ENCODE assay signal across 24 cellular contexts in the genomic region with DNA sequence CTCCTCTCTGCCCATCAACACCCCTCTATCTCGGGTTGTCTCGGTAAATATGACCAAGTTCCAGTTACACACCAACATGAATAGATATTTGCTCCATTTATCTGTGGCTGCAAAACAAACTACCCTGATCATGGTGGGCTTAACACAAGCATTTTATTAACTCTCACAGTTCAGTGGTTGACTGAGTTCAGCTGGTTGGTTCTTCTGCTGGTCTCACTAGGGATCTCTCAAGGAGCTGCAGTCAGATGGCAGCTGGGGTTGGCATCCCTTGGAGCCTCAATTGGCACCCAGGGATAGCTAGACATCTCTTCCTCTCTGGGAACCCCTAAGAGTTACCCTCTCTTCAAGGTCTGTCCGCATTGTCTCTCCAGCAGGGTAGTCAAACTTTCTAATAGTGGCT. TPM values are rescaled to one million over a fixed set of nuclear protein-coding genes. Genes with fewer than 3 reads are reported as not detected.
DNase-seq lines count a peak whose midpoint lies in the region; ATAC-seq, FAIRE-seq and TF ChIP-seq lines count a peak whose summit lies in the region.
"Had no signal": no experiment of that assay in that cellular context is flagged by ENCODE, and none has a peak within 500 bp of the region (broad histone marks: within the 10 kb centered on the region; RNA-seq: fewer than 3 reads in every experiment).

No MANE protein-coding gene starts in this region.

- H3K79me2 ChIP-seq in HepG2 (ENCODE audit: insufficient read depth, low read length): no peaks in the 10 kb centered on the region
- no peaks in the 10 kb centered on the region for H3K79me2 ChIP-seq in GM23338 (replicated peaks; ENCODE audit: insufficient read depth)

- no peaks in the 10 kb centered on the region for H4K20me1 ChIP-seq in HepG2 (ENCODE audit: insufficient read depth, low read length)
- H4K20me1 ChIP-seq in GM23338 (replicated peaks; ENCODE audit: insufficient read depth): no peaks in the 10 kb centered on the region
- H4K20me1 ChIP-seq: BLaER1 had no signal

- H2AFZ ChIP-seq in HepG2 (ENCODE audit: low read length) (no peak overlapping the region), GM23338 (no peak overlapping the region)

- H3K4me1 Mint-ChIP-seq in CD14-positive monocyte (peaks cover 20% of the 10 kb centered on the region), GM23338 (peaks cover 16% of the 10 kb centered on the region), Caco-2 (ENCODE audit: low read depth, unreplicated experiment) (no peaks in the 10 kb centered on the region)

- peaks cover 78 to 83% of the 10 kb centered on the region in 2 donors for H3K36me3 Mint-ChIP-seq in CD14-positive monocyte
- H3K36me3 Mint-ChIP-seq in GM23338 (ENCODE audit: low read depth): no peaks in the 10 kb centered on the region; the same call in 2 of the 3 replicates
- no peaks in the 10 kb centered on the region for H3K36me3 Mint-ChIP-seq in Caco-2 (ENCODE audit: insufficient read depth, unreplicated experiment)

- H3K27ac Mint-ChIP-seq in CD14-positive monocyte: peak overlapping the region in 5 of 7 donors; percentile 3 to 88 (median 35)
- no peak overlapping the region for H3K27ac Mint-ChIP-seq in GM23338
- no peak overlapping the region for H3K27ac Mint-ChIP-seq in Caco-2 (ENCODE audit: unreplicated experiment)
- H3K27ac Mint-ChIP-seq: CD4-positive, alpha-beta T cell; CD8-positive, alpha-beta T cell had no signal

- TF ChIP-seq CTCF in HepG2 (CRISPR knock-in tag; IDR thresholded peaks at IDR 0.05): no peak
- TF ChIP-seq CTCF in right lobe of liver (IDR thresholded peaks at IDR 0.05): no peak
- TF ChIP-seq CTCF in CD14-positive monocyte (IDR thresholded peaks at IDR 0.05): no peak
- no peak for TF ChIP-seq CTCF in GM23338 (conservative IDR thresholded peaks at IDR 0.05; ENCODE audit: low read depth in 2 of 2)
- no peak for TF ChIP-seq CTCF in Caco-2 (IDR thresholded peaks at IDR 0.05; ENCODE audit: insufficient read depth in 1 of 2, low read depth in 1 of 2, low read length in 1 of 2, severe bottlenecking in 1 of 2, unreplicated experiment in 1 of 2)

- no peak for TF ChIP-seq RAD21 in HepG2 (CRISPR knock-in tag; IDR thresholded peaks at IDR 0.05)

- TF ChIP-seq POLR2A in HepG2 (IDR thresholded peaks at IDR 0.05; ENCODE audit: insufficient read depth in 1 of 2, low read depth in 2 of 2, low read length in 2 of 2) (no peak), right lobe of liver (IDR thresholded peaks at IDR 0.05) (no peak)

- BruUV-seq in HepG2 (replicated peaks; lab: Mats Ljungman, UMichigan): no TSS peak
- BruUV-seq in Caco-2 (replicated peaks; lab: Mats Ljungman, UMichigan): no TSS peak

- POLR2A ChIA-PET in HepG2 (lab: Yijun Ruan, JAX) (no interaction called here), Caco-2 (lab: Charles Lee) (interaction anchor here (0.9 kb wide), 1 partner anchor 561 kb away, joined by 3 read pairs; no protein-coding TSS in a partner anchor)

- H3K9ac ChIP-seq in HepG2 (ENCODE audit: insufficient read depth, low read depth, low read length): no peak overlapping the region
- H3K9ac ChIP-seq: BLaER1 had no signal

- H3K4me2 ChIP-seq in HepG2 (ENCODE audit: low read depth, low read length) (no peak overlapping the region), GM23338 (no peak overlapping the region)
- H3K4me2 ChIP-seq: BLaER1 had no signal

- no peak for DNase-seq in HepG2 (ENCODE audit: low spot score)
- DNase-seq in right lobe of liver: no peak
- no peak for DNase-seq in CD14-positive monocyte (ENCODE audit: low spot score)
- DNase-seq in GM23338 (ENCODE audit: low spot score): no peak
- no peak for DNase-seq in Caco-2
- DNase-seq in activated CD4-positive, alpha-beta T cell treated with anti-CD3 and anti-CD28 coated beads, Interleukin-2, amount 50 U/mL, for 48 hours: no peak
- DNase-seq: 8988T; ACHN; BE2C; C1 segment of cervical spinal cord; CD4-positive, alpha-beta T cell; CD8-positive, alpha-beta T cell; DMS 273 treated with DMSO at 0.1 percent for 48 hours; DMS153; DMS53; DMS79; DND-41; EL; GDM1 had no signal

- H3K4me3 ChIP-seq in HepG2 (replicated peaks in 1 of 3; ENCODE audit: insufficient read depth in 1 of 3, low read depth in 2 of 3, low read length in 3 of 3) (no peak overlapping the region), right lobe of liver (no peak overlapping the region), GM23338 (no peak overlapping the region), Caco-2 (ENCODE audit: low read depth, low read length) (no peak overlapping the region)
- H3K4me3 ChIP-seq: BLaER1, GM12878 had no signal

- H3K27ac ChIP-seq in HepG2 (ENCODE audit: extremely low read length, insufficient read depth, low read length) (no peak overlapping the region), right lobe of liver (no peak overlapping the region), GM23338 (ENCODE audit: low read depth) (no peak overlapping the region)
- H3K27ac ChIP-seq: BLaER1 had no signal

- in situ Hi-C loops in HepG2 (cut with HindIII; ENCODE audit: extremely low pct_ligation_motif_present, low pct_unique_long_range_greater_than_20kb): no loop called here

- H3K27me3 Mint-ChIP-seq in CD14-positive monocyte (ENCODE audit: low read depth in 3 of 3) (peaks cover 0 to 3% (median 0%) of the 10 kb centered on the region in 3 donors), GM23338 (ENCODE audit: insufficient read depth, low read depth, poor library complexity) (peaks cover 9% of the 10 kb centered on the region), Caco-2 (ENCODE audit: insufficient read depth, unreplicated experiment) (no peaks in the 10 kb centered on the region)
- H3K27me3 Mint-ChIP-seq: CD4-positive, alpha-beta T cell had no signal

- H3K9me2 ChIP-seq in GM23338 (ENCODE audit: insufficient read depth): no peaks in the 10 kb centered on the region

- H3K9me3 Mint-ChIP-seq in CD14-positive monocyte (peaks cover 6 to 16% (median 10%) of the 10 kb centered on the region in 7 donors), GM23338 (0 out of 3 replicates have a peak, but pooled peaks cover 4% of the 10 kb centered on the region), Caco-2 (ENCODE audit: unreplicated experiment) (peaks cover 16% of the 10 kb centered on the region)
- H3K9me3 Mint-ChIP-seq: CD4-positive, alpha-beta T cell had no signal

- H3K27me3 ChIP-seq in HepG2 (ENCODE audit: control insufficient read depth in 1 of 2, insufficient read depth in 2 of 2, low read length in 2 of 2): peaks cover 0 to 23% of the 10 kb centered on the region in 2 experiments; a peak in 3 of 5 replicates
- H3K27me3 ChIP-seq in right lobe of liver: no peaks in the 10 kb centered on the region
- no peaks in the 10 kb centered on the region for H3K27me3 ChIP-seq in GM23338 (ENCODE audit: insufficient read depth)
- no peaks in the 10 kb centered on the region for H3K27me3 ChIP-seq in Caco-2 (replicated peaks; ENCODE audit: control insufficient read depth, insufficient read depth, low read length)
- H3K27me3 ChIP-seq: BE2C, BLaER1 had no signal

- intact Hi-C loops in HepG2 (cut with micrococcal nuclease; ENCODE audit: unreplicated experiment): no loop called here
- intact Hi-C loops in right lobe of liver (cut with DNase I): no loop called here
- intact Hi-C loops in CD14-positive monocyte (cut with micrococcal nuclease): loop anchor here in 1 of 2 donors (5.0 kb wide), 1 partner anchor 46 kb away; no protein-coding TSS in a partner anchor
- intact Hi-C loops in Caco-2 (cut with micrococcal nuclease; ENCODE audit: unreplicated experiment): no loop called here

- CTCF ChIA-PET in HepG2 (lab: Yijun Ruan, JAX; ENCODE audit: low intra/inter-chr PET ratio, low total read pairs) (no interaction called here), Caco-2 (lab: Charles Lee) (no interaction called here)

- FAIRE-seq in HepG2 (lab: Jason Lieb, UNC): no peak
- FAIRE-seq: A204.1, GM12878, GM12892 had no signal

- no peak for TF ChIP-seq EP300 in HepG2 (IDR thresholded peaks at IDR 0.05; ENCODE audit: low read depth in 2 of 2, low read length in 2 of 2)
- no peak for TF ChIP-seq EP300 in HepG2 (CRISPR knock-in tag; IDR thresholded peaks at IDR 0.05; ENCODE audit: borderline replicate concordance)

- H3K4me3 Mint-ChIP-seq in CD14-positive monocyte (no peak overlapping the region), GM23338 (no peak overlapping the region), Caco-2 (ENCODE audit: unreplicated experiment) (no peak overlapping the region)
- H3K4me3 Mint-ChIP-seq: CD4-positive, alpha-beta T cell; CD8-positive, alpha-beta T cell had no signal

- 46% methylated on average over 3 of the region's 3 CpGs for WGBS in HepG2 (ENCODE audit: low lambda C conversion rate)
- WGBS in right lobe of liver (ENCODE audit: insufficient coverage, low coverage, low lambda C conversion rate, missing lambda C conversion rate): 85% methylated on average over 3 of the region's 3 CpGs

- H3K4me1 ChIP-seq in HepG2 (ENCODE audit: insufficient read depth, low read length): no peaks in the 10 kb centered on the region
- H3K4me1 ChIP-seq in right lobe of liver: no peaks in the 10 kb centered on the region
- H3K4me1 ChIP-seq in GM23338 (ENCODE audit: insufficient read depth): no peaks in the 10 kb centered on the region
- H3K4me1 ChIP-seq in Caco-2: no peaks in the 10 kb centered on the region
- H3K4me1 ChIP-seq: BE2C, BLaER1 had no signal

- no peaks in the 10 kb centered on the region for H3F3A ChIP-seq in GM23338 (replicated peaks; ENCODE audit: low read depth)

- ATAC-seq in HepG2: no peak
- no peak for ATAC-seq in right lobe of liver
- no peak for ATAC-seq in GM23338
- ATAC-seq: CD8-positive, alpha-beta T cell; GM12878 had no signal

- H3K9me3 ChIP-seq in HepG2 (ENCODE audit: low read length) (no peaks in the 10 kb centered on the region), right lobe of liver (no peaks in the 10 kb centered on the region), Caco-2 (0 out of 2 replicates have a peak, but pooled peaks cover 9% of the 10 kb centered on the region)
- H3K9me3 ChIP-seq: BE2C had no signal

- H3K36me3 ChIP-seq in HepG2 (replicated peaks in 1 of 2; ENCODE audit: control insufficient read depth in 1 of 2, insufficient read depth in 2 of 2, low read length in 2 of 2) (no peaks in the 10 kb centered on the region), right lobe of liver (no peaks in the 10 kb centered on the region), GM23338 (ENCODE audit: insufficient read depth) (no peaks in the 10 kb centered on the region), Caco-2 (ENCODE audit: control insufficient read depth, insufficient read depth, low read length) (no peaks in the 10 kb centered on the region)
- H3K36me3 ChIP-seq: BE2C had no signal

RNA-seq across cellular contexts. Expression of a gene that starts 25.4 kb away (rescaled TPM):
- 0.13 TPM in 1 of 2 replicates, not detected in the other for total RNA-seq in HepG2 (2016; rRNA removed; fragmentation: Illumina TruSeq; extraction: Trizol)
- not detected in 2 replicates for total RNA-seq in HepG2 (2016; cell fraction: cytosol; rRNA removed; fragmentation: Illumina TruSeq; extraction: Trizol; ENCODE audit: low read depth)
- total RNA-seq in HepG2 (2016; cell fraction: insoluble cytoplasmic fraction; rRNA removed; fragmentation: Illumina TruSeq; extraction: Trizol): 0.03 TPM in 1 of 2 replicates, not detected in the other
- not detected in 2 replicates for total RNA-seq in HepG2 (2016; cell fraction: membrane; rRNA removed; fragmentation: Illumina TruSeq; extraction: Trizol)
- not detected in 2 replicates for total RNA-seq in HepG2 (2016; cell fraction: nucleus; rRNA removed; fragmentation: Illumina TruSeq; extraction: Trizol)
- 0.56 and 0.73 TPM in 2 replicates for polyA plus RNA-seq in HepG2 (2011; rRNA removed)
- 0.18 and 0.19 TPM in 2 replicates for polyA plus RNA-seq in HepG2 (2011; cell fraction: cytosol; rRNA removed)
- 1.1 and 1.7 TPM in 2 replicates for polyA plus RNA-seq in HepG2 (2011; cell fraction: nucleus; rRNA removed)
- polyA plus RNA-seq in HepG2 (2012): 0.76 and 1.1 TPM in 2 replicates
- polyA plus RNA-seq in HepG2 (2016; cell fraction: cytosol; fragmentation: Illumina TruSeq; extraction: Trizol; ENCODE audit: low read depth): not detected in 2 replicates
- not detected in 2 replicates for polyA plus RNA-seq in HepG2 (2016; cell fraction: insoluble cytoplasmic fraction; fragmentation: Illumina TruSeq; extraction: Trizol; ENCODE audit: low read depth)
- not detected in 2 replicates for polyA plus RNA-seq in HepG2 (2016; cell fraction: membrane; fragmentation: Illumina TruSeq; extraction: Trizol; ENCODE audit: low read depth)
- not detected in 2 replicates for polyA plus RNA-seq in HepG2 (2016; cell fraction: nucleus; fragmentation: Illumina TruSeq; extraction: Trizol; ENCODE audit: insufficient read depth, low read depth)
- polyA minus RNA-seq in HepG2 (2011; rRNA and poly(A)+ RNA removed; ENCODE audit: low replicate concordance): 0.38 TPM in 1 of 2 replicates, not detected in the other
- polyA minus RNA-seq in HepG2 (2011; cell fraction: cytosol; rRNA and poly(A)+ RNA removed): 0.40 TPM in 1 of 2 replicates, not detected in the other
- 0.64 and 1.9 TPM in 2 replicates for polyA minus RNA-seq in HepG2 (2011; cell fraction: nucleus; rRNA and poly(A)+ RNA removed)
- 10 to 100 TPM in 1 of 6 experiments, 1 to 10 TPM in 5; 2.5 to 11.4 (median 3.4) TPM for total RNA-seq in right lobe of liver
- 10 to 100 TPM; 12.3 to 20.5 TPM for polyA plus RNA-seq in CD14-positive monocyte
- 0.24 and 0.74 TPM in 2 replicates for total RNA-seq in GM23338 (2014; rRNA removed; shearing (Covaris generic))
- polyA plus RNA-seq in GM23338 (2016; fragmentation: Nextera tagmentation; extraction: Ambion mirVana): 0.43 and 0.48 TPM in 2 replicates
- total RNA-seq in Caco-2 (2022): not detected in 2 replicates
- total RNA-seq: G401 had no signal

RNA-seq across cellular contexts. Expression of a gene that starts 51.8 kb away (rescaled TPM):
- total RNA-seq in HepG2 (2016; rRNA removed; fragmentation: Illumina TruSeq; extraction: Trizol): 9.5 and 13.8 TPM in 2 replicates
- 10.0 and 12.3 TPM in 2 replicates for total RNA-seq in HepG2 (2016; cell fraction: cytosol; rRNA removed; fragmentation: Illumina TruSeq; extraction: Trizol; ENCODE audit: low read depth)
- 8.9 and 14.2 TPM in 2 replicates for total RNA-seq in HepG2 (2016; cell fraction: insoluble cytoplasmic fraction; rRNA removed; fragmentation: Illumina TruSeq; extraction: Trizol)
- total RNA-seq in HepG2 (2016; cell fraction: membrane; rRNA removed; fragmentation: Illumina TruSeq; extraction: Trizol): 9.6 and 14.1 TPM in 2 replicates
- total RNA-seq in HepG2 (2016; cell fraction: nucleus; rRNA removed; fragmentation: Illumina TruSeq; extraction: Trizol): 15.1 and 21.0 TPM in 2 replicates
- 30.8 and 40.8 TPM in 2 replicates for polyA plus RNA-seq in HepG2 (2011; rRNA removed)
- polyA plus RNA-seq in HepG2 (2011; cell fraction: cytosol; rRNA removed): 48.0 and 49.3 TPM in 2 replicates
- polyA plus RNA-seq in HepG2 (2011; cell fraction: nucleus; rRNA removed): 46.2 and 52.0 TPM in 2 replicates
- 14.9 and 23.1 TPM in 2 replicates for polyA plus RNA-seq in HepG2 (2012)
- 11.3 and 12.5 TPM in 2 replicates for polyA plus RNA-seq in HepG2 (2016; cell fraction: cytosol; fragmentation: Illumina TruSeq; extraction: Trizol; ENCODE audit: low read depth)
- 9.2 and 9.3 TPM in 2 replicates for polyA plus RNA-seq in HepG2 (2016; cell fraction: insoluble cytoplasmic fraction; fragmentation: Illumina TruSeq; extraction: Trizol; ENCODE audit: low read depth)
- polyA plus RNA-seq in HepG2 (2016; cell fraction: membrane; fragmentation: Illumina TruSeq; extraction: Trizol; ENCODE audit: low read depth): 10.7 and 12.6 TPM in 2 replicates
- polyA plus RNA-seq in HepG2 (2016; cell fraction: nucleus; fragmentation: Illumina TruSeq; extraction: Trizol; ENCODE audit: insufficient read depth, low read depth): 24.7 and 29.5 TPM in 2 replicates
- polyA minus RNA-seq in HepG2 (2011; rRNA and poly(A)+ RNA removed; ENCODE audit: low replicate concordance): 7.1 and 38.6 TPM in 2 replicates
- 14.3 and 14.6 TPM in 2 replicates for polyA minus RNA-seq in HepG2 (2011; cell fraction: cytosol; rRNA and poly(A)+ RNA removed)
- 19.2 and 26.5 TPM in 2 replicates for polyA minus RNA-seq in HepG2 (2011; cell fraction: nucleus; rRNA and poly(A)+ RNA removed)
- 10 to 100 TPM; 11.5 to 79.7 (median 21.9) TPM for total RNA-seq in right lobe of liver
- 10 to 100 TPM; 61.8 to 74.7 TPM for polyA plus RNA-seq in CD14-positive monocyte
- 18.9 and 19.5 TPM in 2 replicates for total RNA-seq in GM23338 (2014; rRNA removed; shearing (Covaris generic))
- 5.6 and 5.9 TPM in 2 replicates for polyA plus RNA-seq in GM23338 (2016; fragmentation: Nextera tagmentation; extraction: Ambion mirVana)
- 40.4 and 44.7 TPM in 2 replicates for total RNA-seq in Caco-2 (2022)

Comparison
In these comparisons a context has a peak if more than half of its experiments do, and no peak if none do; other contexts are left out.
1. H3K27ac Mint-ChIP-seq: peak in CD14-positive monocyte (5 of 7); none in GM23338 (single experiment) and Caco-2 (single experiment).